Comparison of ENCODE assay signal across 10 cellular contexts in the genomic region with DNA sequence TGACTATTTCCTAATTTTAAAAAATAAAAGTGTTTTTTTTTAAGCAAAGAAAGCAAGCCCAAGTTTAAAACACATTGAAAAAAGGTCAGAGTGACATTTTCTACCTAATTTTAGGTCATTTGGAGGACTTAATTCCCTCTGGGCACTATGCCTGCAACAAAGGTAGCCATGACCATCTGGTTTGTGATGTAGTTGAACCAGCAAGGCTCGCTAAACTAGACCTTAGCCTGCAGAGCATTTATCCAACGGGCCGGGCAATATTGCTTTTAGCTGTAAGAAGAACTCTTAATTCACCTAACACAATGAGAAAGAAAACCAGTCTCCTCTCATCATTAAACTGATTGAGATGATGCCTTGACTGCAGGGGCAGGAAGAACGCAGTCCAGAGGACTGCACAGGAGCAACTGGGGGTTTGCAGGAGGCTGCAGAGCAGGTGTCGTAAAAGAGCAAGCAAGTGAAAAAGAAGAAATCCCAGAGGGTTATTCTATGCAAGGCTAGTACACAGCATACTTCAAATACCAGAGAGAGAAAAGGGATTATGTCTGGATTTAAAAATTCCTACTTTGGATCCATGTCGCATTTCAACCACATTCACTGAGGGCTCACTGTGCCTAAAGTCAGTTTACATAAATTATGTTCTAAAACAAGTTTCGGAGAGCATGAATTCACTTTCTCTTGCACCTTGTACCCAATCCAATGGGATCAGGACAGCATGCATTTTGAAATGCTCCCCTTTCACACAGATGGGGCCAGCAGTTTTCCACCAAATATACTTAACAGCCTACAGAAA. TPM values are rescaled to one million over a fixed set of nuclear protein-coding genes. Genes with fewer than 3 reads are reported as not detected.
DNase-seq lines count a peak whose midpoint lies in the region; ATAC-seq and TF ChIP-seq lines count a peak whose summit lies in the region.
"Had no signal": no experiment of that assay in that cellular context is flagged by ENCODE, and none has a peak within 500 bp of the region (broad histone marks: within the 10 kb centered on the region; RNA-seq: fewer than 3 reads in every experiment).

No MANE protein-coding gene starts in this region.

- H3K27me3 ChIP-seq in HUES48 (ENCODE audit: control insufficient read depth, insufficient read depth, low read length): no peaks in the 10 kb centered on the region
- no peaks in the 10 kb centered on the region for H3K27me3 ChIP-seq in hepatocyte
- H3K27me3 ChIP-seq in smooth muscle cell (ENCODE audit: low read depth): no peaks in the 10 kb centered on the region
- H3K27me3 ChIP-seq in thyroid gland: no peaks in the 10 kb centered on the region

- H3K9me2 ChIP-seq in hepatocyte (replicated peaks; ENCODE audit: insufficient read depth): no peaks in the 10 kb centered on the region

- WGBS in hepatocyte (ENCODE audit: low lambda C conversion rate, missing lambda C conversion rate): 44% methylated on average over 7 of the region's 7 CpGs
- 43% methylated on average over 7 of the region's 7 CpGs for WGBS in smooth muscle cell (ENCODE audit: low lambda C conversion rate)
- WGBS in thyroid gland, 2 donors: 90% methylated on average over 7 of the region's 7 CpGs

- H3K4me2 ChIP-seq in hepatocyte (peak overlapping the region; percentile 53), smooth muscle cell (peak overlapping the region; percentile 57)

- H3K9me3 ChIP-seq in HUES48 (ENCODE audit: control insufficient read depth, insufficient read depth, low read length): no peaks in the 10 kb centered on the region
- no peaks in the 10 kb centered on the region for H3K9me3 ChIP-seq in hepatocyte (ENCODE audit: low read depth)
- no peaks in the 10 kb centered on the region for H3K9me3 ChIP-seq in smooth muscle cell (replicated peaks; ENCODE audit: low read depth)
- H3K9me3 ChIP-seq in thyroid gland: no peaks in the 10 kb centered on the region

- H3K9me3 Mint-ChIP-seq in stimulated activated naive B cell treated with anti-CD40 and anti-IgM and Interleukin-4, amounts not matched to agents 10 μg/mL and 1 μg/mL and 100 μg/mL, for 72 hours: no peaks in the 10 kb centered on the region

- H3K4me3 Mint-ChIP-seq in stimulated activated naive B cell treated with anti-CD40 and anti-IgM and Interleukin-4, amounts not matched to agents 10 μg/mL and 1 μg/mL and 100 μg/mL, for 72 hours: no peak overlapping the region

- H4K20me1 ChIP-seq in hepatocyte (ENCODE audit: insufficient read depth, poor library complexity, severe bottlenecking): no peaks in the 10 kb centered on the region
- H4K20me1 ChIP-seq in smooth muscle cell (ENCODE audit: low read depth): peaks cover 34% of the 10 kb centered on the region

- H3K4me1 Mint-ChIP-seq in stimulated activated naive B cell treated with anti-CD40 and anti-IgM and Interleukin-4, amounts not matched to agents 10 μg/mL and 1 μg/mL and 100 μg/mL, for 72 hours: peaks cover 7 to 13% of the 10 kb centered on the region in 2 donors

- H3K27ac Mint-ChIP-seq in stimulated activated naive B cell treated with anti-CD40 and anti-IgM and Interleukin-4, amounts not matched to agents 10 μg/mL and 1 μg/mL and 100 μg/mL, for 72 hours: no peak overlapping the region

- no peaks in the 10 kb centered on the region for H3K27me3 Mint-ChIP-seq in stimulated activated naive B cell treated with anti-CD40 and anti-IgM and Interleukin-4, amounts not matched to agents 10 μg/mL and 1 μg/mL and 100 μg/mL, for 72 hours

- TF ChIP-seq CTCF in hepatocyte (IDR thresholded peaks at IDR 0.05; ENCODE audit: poor library complexity): no peak
- no peak for TF ChIP-seq CTCF in smooth muscle cell (IDR thresholded peaks at IDR 0.05; ENCODE audit: borderline replicate concordance, insufficient read depth, poor library complexity, severe bottlenecking)
- no peak for TF ChIP-seq CTCF in thyroid gland (IDR thresholded peaks at IDR 0.05)

- H3K27ac ChIP-seq in HUES48 (ENCODE audit: low read depth, low read length) (peak overlapping the region; percentile 8), hepatocyte (peak overlapping the region; percentile 71), smooth muscle cell (ENCODE audit: low read depth) (peak overlapping the region; percentile 69), thyroid gland (peak overlapping the region in 1 of 3 donors; percentile 43)

- peaks cover 16 to 42% of the 10 kb centered on the region in 2 donors for H3K36me3 Mint-ChIP-seq in stimulated activated naive B cell treated with anti-CD40 and anti-IgM and Interleukin-4, amounts not matched to agents 10 μg/mL and 1 μg/mL and 100 μg/mL, for 72 hours

- H2AFZ ChIP-seq in hepatocyte (no peak overlapping the region), smooth muscle cell (ENCODE audit: low read depth) (no peak overlapping the region)

- ATAC-seq in stimulated activated naive B cell treated with anti-CD40 and anti-IgM and Interleukin-4, amounts not matched to agents 10 μg/mL and 1 μg/mL and 100 μg/mL, for 72 hours (replicated peaks): no peak
- no peak for ATAC-seq in GM21717 (IDR thresholded peaks at IDR 0.05; ENCODE audit: unreplicated experiment)

- H3F3A ChIP-seq in smooth muscle cell (ENCODE audit: low read depth): peaks cover 18% of the 10 kb centered on the region

- H3K36me3 ChIP-seq in HUES48 (ENCODE audit: control insufficient read depth, insufficient read depth, low read length) (peaks cover 16% of the 10 kb centered on the region), hepatocyte (replicated peaks; ENCODE audit: insufficient read depth, low read depth) (no peaks in the 10 kb centered on the region), smooth muscle cell (ENCODE audit: low read depth) (no peaks in the 10 kb centered on the region), thyroid gland (no peaks in the 10 kb centered on the region)

- H3K4me3 ChIP-seq in HUES48 (ENCODE audit: low read depth, low read length) (no peak overlapping the region), hepatocyte (no peak overlapping the region), smooth muscle cell (no peak overlapping the region), thyroid gland (replicated peaks in 1 of 3) (no peak overlapping the region)

- intact Hi-C loops in thyroid gland (cut with DNase I): no loop called here

- no peak for TF ChIP-seq POLR2A in thyroid gland (IDR thresholded peaks at IDR 0.05)

- no peak overlapping the region for H3K9ac ChIP-seq in HUES48 (ENCODE audit: low read depth, low read length)
- H3K9ac ChIP-seq in smooth muscle cell (ENCODE audit: low read depth): no peak overlapping the region

- H3K79me2 ChIP-seq in hepatocyte (peaks cover 42% of the 10 kb centered on the region), smooth muscle cell (ENCODE audit: low read depth) (peaks cover 8% of the 10 kb centered on the region)

- DNase-seq in amniotic epithelial cell (ENCODE audit: low read depth) (peak; percentile 50), hepatocyte (ENCODE audit: low spot score) (no peak), smooth muscle cell (lab: John Stamatoyannopoulos, UW; ENCODE audit: unreplicated experiment) (no peak), thyroid gland (no peak)
- no peak for DNase-seq in stimulated activated naive B cell treated with anti-CD40 and anti-IgM and Interleukin-4, amounts not matched to agents 10 μg/mL and 1 μg/mL and 100 μg/mL, for 72 hours
- no peak for DNase-seq in activated naive CD4-positive, alpha-beta T cell (lab: John Stamatoyannopoulos, UW)
- DNase-seq: NCI-H748 treated with DMSO at 0.1 percent for 48 hours; stimulated activated CD4-positive, alpha-beta T cell treated with anti-CD3 and anti-CD28 coated beads, Interleukin-12 subunit alpha, Interleukin-12 subunit beta, amount 100 ng/mL, for 4 hours had no signal

- H3K4me1 ChIP-seq in HUES48 (ENCODE audit: control insufficient read depth, insufficient read depth, low read length) (peaks cover 15% of the 10 kb centered on the region), hepatocyte (ENCODE audit: insufficient read depth) (peaks cover 50% of the 10 kb centered on the region), smooth muscle cell (ENCODE audit: low read depth) (peaks cover 31% of the 10 kb centered on the region), thyroid gland (peaks cover 17 to 47% of the 10 kb centered on the region in 2 donors)

RNA-seq across cellular contexts. Expression of gene TRAF3IP2, which starts 12.8 kb away (rescaled TPM):
- total RNA-seq in hepatocyte (26.0 and 31.1 TPM in 2 replicates), smooth muscle cell (13.1 and 21.2 TPM in 2 replicates), thyroid gland (10 to 100 TPM; 33.2 to 39.6 (median 37.0) TPM)
- polyA plus RNA-seq in hepatocyte (21.9 and 22.2 TPM in 2 replicates), smooth muscle cell (10.2 and 17.1 TPM in 2 replicates)
